Comparison of ENCODE assay signal across 8 cellular contexts in the genomic region with DNA sequence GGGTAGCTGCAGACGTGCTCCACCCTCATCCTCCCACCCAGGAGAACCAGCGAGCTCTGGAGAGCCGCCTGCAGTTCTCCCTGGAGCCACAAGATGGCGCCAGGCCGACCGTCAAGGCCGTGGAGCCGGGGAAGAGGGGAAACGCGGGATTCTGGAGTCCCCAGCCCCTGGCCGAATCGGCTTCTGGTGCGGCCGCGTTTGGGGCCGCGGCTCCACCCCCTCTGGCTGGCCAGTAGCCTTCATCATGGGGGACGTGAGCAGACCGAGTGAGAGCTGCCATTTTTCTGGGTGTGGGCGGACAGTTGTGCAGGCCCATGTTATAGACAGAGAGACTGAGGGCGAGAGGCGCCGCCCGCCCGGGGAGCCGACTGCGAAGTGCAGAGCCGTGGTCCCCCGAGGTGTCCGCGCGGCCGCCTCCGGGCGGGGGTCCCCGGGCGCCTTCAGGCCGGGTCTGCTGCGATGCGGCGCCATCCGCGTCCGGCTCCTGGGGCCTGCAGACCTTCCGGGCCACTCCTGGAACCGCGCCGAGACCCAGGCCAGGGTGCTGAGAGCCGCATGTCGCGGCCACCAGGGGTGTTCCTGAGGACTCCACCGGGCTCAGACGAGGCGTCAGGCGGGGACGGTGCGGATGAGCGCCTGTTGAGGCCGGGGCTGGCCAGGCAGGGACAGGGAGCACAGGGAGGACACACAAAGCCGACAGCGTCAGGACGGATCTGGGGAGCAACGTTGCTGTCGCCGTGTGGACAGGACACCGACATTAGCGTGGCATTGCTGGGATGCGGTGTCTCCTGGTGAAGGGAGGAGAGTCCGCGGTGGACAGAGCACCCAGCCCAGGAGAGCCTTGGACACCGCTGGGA.
DNase-seq lines count a peak whose midpoint lies in the region; ATAC-seq and TF ChIP-seq lines count a peak whose summit lies in the region.

No MANE protein-coding gene starts in this region.

- peaks cover 14% of the 10 kb centered on the region for H3K27me3 Mint-ChIP-seq in stimulated activated memory B cell treated with anti-CD40 and anti-IgM and Interleukin-4, amounts not matched to agents 10 μg/mL and 1 μg/mL and 100 μg/mL, for 72 hours

- no peak for TF ChIP-seq POLR2A in esophagus muscularis mucosa (IDR thresholded peaks at IDR 0.05; ENCODE audit: low read depth)

- H3K27me3 ChIP-seq in esophagus muscularis mucosa (peaks cover 0 to 29% (median 0%) of the 10 kb centered on the region in 4 donors), muscle layer of colon (ENCODE audit: control insufficient read depth in 1 of 2, insufficient read depth in 2 of 2, low read length in 2 of 2) (no peaks in the 10 kb centered on the region)

- H3K27ac ChIP-seq in esophagus muscularis mucosa (replicated peaks in 1 of 4) (no peak overlapping the region), muscle layer of colon (ENCODE audit: low read depth, low read length) (no peak overlapping the region)

- WGBS in esophagus muscularis mucosa, result 55% methylated on average over 38 of the region's 71 CpGs

- ATAC-seq in HG02852 (IDR thresholded peaks at IDR 0.05; ENCODE audit: unreplicated experiment), result peak; percentile 54
- peak; percentile 66 for ATAC-seq in stimulated activated memory B cell treated with anti-CD40 and anti-IgM and Interleukin-4, amounts not matched to agents 10 μg/mL and 1 μg/mL and 100 μg/mL, for 72 hours

- intact Hi-C loops in esophagus muscularis mucosa (cut with DNase I), result loop anchor here (5.0 to 10.0 kb wide), 3 partner anchors 415 to 1118 kb away; no protein-coding TSS in a partner anchor

- H3K4me1 Mint-ChIP-seq in stimulated activated memory B cell treated with anti-CD40 and anti-IgM and Interleukin-4, amounts not matched to agents 10 μg/mL and 1 μg/mL and 100 μg/mL, for 72 hours, result peaks cover 26% of the 10 kb centered on the region

- H3K36me3 Mint-ChIP-seq in stimulated activated memory B cell treated with anti-CD40 and anti-IgM and Interleukin-4, amounts not matched to agents 10 μg/mL and 1 μg/mL and 100 μg/mL, for 72 hours, result no peaks in the 10 kb centered on the region

- no peaks in the 10 kb centered on the region for H3K36me3 ChIP-seq in esophagus muscularis mucosa
- H3K36me3 ChIP-seq in muscle layer of colon (ENCODE audit: insufficient read depth, low read length), result no peaks in the 10 kb centered on the region

- TF ChIP-seq CTCF in esophagus muscularis mucosa (IDR thresholded peaks at IDR 0.05), result peak in 2 of 3 experiments; percentile 90 to 96

- H3K9ac ChIP-seq in muscle layer of colon (ENCODE audit: low read length), result no peak overlapping the region

- no peaks in the 10 kb centered on the region for H3K9me3 ChIP-seq in esophagus muscularis mucosa
- H3K9me3 ChIP-seq in muscle layer of colon (ENCODE audit: low read length), result no peaks in the 10 kb centered on the region

- peak overlapping the region; percentile 37 to 45 (median 44) for H3K4me3 ChIP-seq in esophagus muscularis mucosa
- peak overlapping the region; percentile 24 to 33 for H3K4me3 ChIP-seq in muscle layer of colon (ENCODE audit: low read depth in 1 of 2, low read length in 2 of 2)

- H3K4me1 ChIP-seq in esophagus muscularis mucosa (peaks cover 27 to 37% (median 32%) of the 10 kb centered on the region in 4 donors), muscle layer of colon (ENCODE audit: insufficient read depth, low read length) (peaks cover 18% of the 10 kb centered on the region)

- TF ChIP-seq EP300 in esophagus muscularis mucosa (IDR thresholded peaks at IDR 0.05), result no peak

- H3K27ac Mint-ChIP-seq in stimulated activated memory B cell treated with anti-CD40 and anti-IgM and Interleukin-4, amounts not matched to agents 10 μg/mL and 1 μg/mL and 100 μg/mL, for 72 hours, result peak overlapping the region; percentile 66

- H3K9me3 Mint-ChIP-seq in stimulated activated memory B cell treated with anti-CD40 and anti-IgM and Interleukin-4, amounts not matched to agents 10 μg/mL and 1 μg/mL and 100 μg/mL, for 72 hours, result no peaks in the 10 kb centered on the region

- peak overlapping the region; percentile 82 for H3K4me3 Mint-ChIP-seq in stimulated activated memory B cell treated with anti-CD40 and anti-IgM and Interleukin-4, amounts not matched to agents 10 μg/mL and 1 μg/mL and 100 μg/mL, for 72 hours

- DNase-seq in DMS53 (lab: John Stamatoyannopoulos, UW) (peak; percentile 68), DMS53 treated with DMSO at 0.1 percent for 48 hours (lab: John Stamatoyannopoulos, UW; ENCODE audit: unreplicated experiment) (no peak), NCI-H510A (lab: John Stamatoyannopoulos, UW) (peak; percentile 25), esophagus muscularis mucosa (ENCODE audit: extremely low spot score) (peak; percentile 93)
- peak; percentile 51 for DNase-seq in activated CD8-positive, alpha-beta memory T cell treated with anti-CD3 and anti-CD28 coated beads, Interleukin-2, amount 50 U/mL, for 4 hours
